Comparison of ENCODE assay signal across 7 cellular contexts in genomic region chr7:120857558-120858298, GRCh38. TPM values are rescaled to one million over a fixed set of nuclear protein-coding genes. Genes with fewer than 3 reads are reported as not detected.
DNase-seq lines count a peak whose midpoint lies in the region; ATAC-seq, FAIRE-seq and TF ChIP-seq lines count a peak whose summit lies in the region.

TSPAN12 (minus strand) TSS chr7:120858144; CDS start chr7:120856763, 1,381 bp downstream.

- no peaks in the 10 kb centered on the region for H3K36me3 ChIP-seq in K562 (ENCODE audit: control insufficient read depth, insufficient read depth, low read length)

- no peak within 1 kb of the TSS for H3K4me3 ChIP-seq in NB4 (ENCODE audit: low read depth, low read length)
- peak within 1 kb of the TSS; percentile 47 for H3K4me3 ChIP-seq in K562

- peak; percentile 49 for FAIRE-seq in K562 (lab: Jason Lieb, UNC)

- POLR2A ChIA-PET in K562 (lab: Yijun Ruan, JAX): interaction anchor here (0.6 to 1.2 kb wide), 4 partner anchors 8 to 692 kb away, joined by 3 to 7 read pairs (median 3); no protein-coding TSS in a partner anchor

- no peak for TF ChIP-seq POLR2A in NB4 (IDR thresholded peaks at IDR 0.05; ENCODE audit: extremely low read depth, insufficient read length)
- no peak for TF ChIP-seq POLR2A in K562 (conservative IDR thresholded peaks at IDR 0.05)

- H3K9me3 ChIP-seq in K562 (replicated peaks; ENCODE audit: control insufficient read depth, insufficient read depth, low read depth, low read length): no peaks in the 10 kb centered on the region

- CTCF ChIA-PET in K562 (lab: Yijun Ruan, JAX; ENCODE audit: low intra/inter-chr PET ratio): interaction anchor here (1.3 kb wide), 1 partner anchor 66 kb away, joined by 4 read pairs; no protein-coding TSS in a partner anchor

- peaks cover 5 to 17% of the 10 kb centered on the region in 2 experiments; a peak in 3 of 5 replicates for H3K4me1 ChIP-seq in K562 (replicated peaks in 1 of 2; ENCODE audit: control insufficient read depth in 2 of 2, insufficient read depth in 2 of 2, low read length in 2 of 2)

- intact Hi-C loops in K562 (cut with micrococcal nuclease): no loop called here

- H3K27me3 ChIP-seq in K562 (ENCODE audit: control insufficient read depth in 2 of 2, insufficient read depth in 2 of 2, low read length in 2 of 2): peaks cover 6 to 9% of the 10 kb centered on the region in 2 experiments

- H2AFZ ChIP-seq in K562 (ENCODE audit: low read depth, low read length): peak within 1 kb of the TSS; percentile 94

- no TSS peak for BruUV-seq in K562 (replicated peaks; lab: Mats Ljungman, UMichigan)

- no peaks in the 10 kb centered on the region for H3K9me1 ChIP-seq in K562 (ENCODE audit: control insufficient read depth, insufficient read depth, low read length)

- ATAC-seq in GM18502 (IDR thresholded peaks at IDR 0.05; ENCODE audit: poor library complexity, unreplicated experiment) (peak; percentile 86), HG02678 (IDR thresholded peaks at IDR 0.05; ENCODE audit: unreplicated experiment) (peak; percentile 79), K562 (peak; percentile 99)

- no peak for TF ChIP-seq EP300 in K562 (IDR thresholded peaks at IDR 0.05; ENCODE audit: low read length)

- no peaks in the 10 kb centered on the region for H4K20me1 ChIP-seq in K562 (replicated peaks; ENCODE audit: control insufficient read depth, insufficient read depth, low read length)

- DNase-seq in NB4 (ENCODE audit: low read depth) (peak; percentile 69), T-helper 1 cell (peak in 3 of 5 donors; percentile 11 to 45 (median 26)), K562 (ENCODE audit: extremely low read depth in 1 of 4, low spot score in 3 of 4) (peak; percentile 76 to 92 (median 82)), hippocampal formation (lab: John Stamatoyannopoulos, UW) (peak; percentile 23 to 53), putamen (ENCODE audit: low spot score) (peak; percentile 49)

- peak; percentile 33 to 47 for TF ChIP-seq RAD21 in K562 (CRISPR knock-in tag; conservative IDR thresholded peaks at IDR 0.05 in 1 of 2, IDR thresholded peaks at IDR 0.05 in 1 of 2)

- peak within 1 kb of the TSS; percentile 90 for H3K4me2 ChIP-seq in K562 (ENCODE audit: insufficient read depth, low read length)

- no peak within 1 kb of the TSS for H3K27ac ChIP-seq in K562 (ENCODE audit: extremely low read depth, low read depth, low read length)

- peak within 1 kb of the TSS; percentile 54 to 93; a peak in 3 of 4 replicates for H3K9ac ChIP-seq in K562 (ENCODE audit: insufficient read depth in 1 of 2, low read depth in 2 of 2, low read length in 2 of 2)

- H3K79me2 ChIP-seq in K562 (ENCODE audit: control insufficient read depth, insufficient read depth, low read length): no peaks in the 10 kb centered on the region

- in situ Hi-C loops in K562 (cut with MboI): no loop called here

- TF ChIP-seq CTCF in NB4 (IDR thresholded peaks at IDR 0.05; ENCODE audit: low read depth, low read length): peak; percentile 47
- TF ChIP-seq CTCF in K562 (IDR thresholded peaks at IDR 0.05 in 2 of 3, conservative IDR thresholded peaks at IDR 0.05 in 1 of 3; ENCODE audit: insufficient read depth in 2 of 3, low read depth in 1 of 3, low read length in 3 of 3): peak; percentile 78 to 88 (median 78)

- under 1% methylated on average over 68 of the region's 70 CpGs for WGBS in K562 (ENCODE audit: insufficient coverage, low coverage, missing lambda C conversion rate)

TF ChIP-seq in K562, 482 proteins besides CTCF, POLR2A, EP300 and RAD21 (continues in another document):
- TF ChIP-seq ZNF280B (CRISPR knock-in tag; IDR thresholded peaks at IDR 0.05) (no peak), HNRNPL (IDR thresholded peaks at IDR 0.05; ENCODE audit: low read depth, low read length) (peak; percentile 65; the same call in 1 of the 2 replicates), ZNF277 (CRISPR knock-in tag; IDR thresholded peaks at IDR 0.05; ENCODE audit: borderline replicate concordance) (no peak), CBX3 (IDR thresholded peaks at IDR 0.05; ENCODE audit: borderline replicate concordance in 1 of 2, low read length in 2 of 2) (peak in 1 of 2 experiments; percentile 35; a peak in 1 of 3 replicates), PRDM10 (IDR thresholded peaks at IDR 0.05; ENCODE audit: partially characterized antibody) (no peak), ARID2 (IDR thresholded peaks at IDR 0.05) (0 out of 2 replicates have a peak, but pooled peaks have one; percentile 23), ZNF76 (CRISPR knock-in tag; IDR thresholded peaks at IDR 0.05; ENCODE audit: borderline replicate concordance) (0 out of 2 replicates have a peak, but pooled peaks have one; percentile 45)

RNA-seq across cellular contexts. Expression of gene TSPAN12, which starts in this region (rescaled TPM):
- total RNA-seq in K562 (2011; cell fraction: chromatin; rRNA removed; ENCODE audit: low replicate concordance): 0.95 and 1.5 TPM in 2 replicates
- 0.17 and 0.53 TPM in 2 replicates for total RNA-seq in K562 (2011; cell fraction: nucleolus; rRNA removed)
- total RNA-seq in K562 (2011; cell fraction: nucleoplasm; rRNA removed): 1.3 TPM in 1 of 2 replicates, not detected in the other
- total RNA-seq in K562 (2014; rRNA removed) (0.37 and 0.41 TPM in 2 replicates), K562 (2014; rRNA removed; fragmentation: Illumina TruSeq; extraction: Trizol) (0.29 and 0.32 TPM in 2 replicates), K562 (2015; rRNA removed; fragmentation: Illumina TruSeq; extraction: Trizol) (0.23 and 0.29 TPM in 2 replicates), K562 (2021) (0.51 and 1.1 TPM in 2 replicates)
- polyA plus RNA-seq in K562 (2011; rRNA removed) (0.14 and 0.42 TPM in 2 replicates), K562 (2014; fragmentation: Illumina TruSeq; extraction: Trizol) (0.25 and 0.64 TPM in 2 replicates), K562 (2014; fragmentation: Nextera tagmentation; extraction: Ambion mirVana) (under 1 TPM in 1 of 2 experiments, not detected in 1; 0.13 TPM), K562 (2014; rRNA removed) (0.53 and 1.7 TPM in 2 replicates)
- 0.13 and 0.15 TPM in 2 replicates for polyA plus RNA-seq in K562 (2011; cell fraction: cytosol; rRNA removed)
- 0.22 and 0.23 TPM in 2 replicates for polyA plus RNA-seq in K562 (2011; cell fraction: nucleus; rRNA removed)
- polyA plus RNA-seq in K562 (2012): 0.49 and 0.62 TPM in 2 replicates
- 1.3 and 2.2 TPM in 2 replicates for polyA minus RNA-seq in K562 (2011; rRNA and poly(A)+ RNA removed)
- not detected in 2 replicates for polyA minus RNA-seq in K562 (2011; cell fraction: cytosol; rRNA and poly(A)+ RNA removed)
- polyA minus RNA-seq in K562 (2011; cell fraction: nucleus; rRNA and poly(A)+ RNA removed): 0.27 and 0.89 TPM in 2 replicates

Comparison
In these comparisons a context has a peak if more than half of its experiments do, and no peak if none do; other contexts are left out.
1. DNase-seq: peak in every context shown above with its lines; median percentile 82 in K562; 69 in NB4; 49 in putamen; 38 in hippocampal formation; 26 in T-helper 1 cell.